ENCODE assay signal across 1 cellular context in the genomic region with DNA sequence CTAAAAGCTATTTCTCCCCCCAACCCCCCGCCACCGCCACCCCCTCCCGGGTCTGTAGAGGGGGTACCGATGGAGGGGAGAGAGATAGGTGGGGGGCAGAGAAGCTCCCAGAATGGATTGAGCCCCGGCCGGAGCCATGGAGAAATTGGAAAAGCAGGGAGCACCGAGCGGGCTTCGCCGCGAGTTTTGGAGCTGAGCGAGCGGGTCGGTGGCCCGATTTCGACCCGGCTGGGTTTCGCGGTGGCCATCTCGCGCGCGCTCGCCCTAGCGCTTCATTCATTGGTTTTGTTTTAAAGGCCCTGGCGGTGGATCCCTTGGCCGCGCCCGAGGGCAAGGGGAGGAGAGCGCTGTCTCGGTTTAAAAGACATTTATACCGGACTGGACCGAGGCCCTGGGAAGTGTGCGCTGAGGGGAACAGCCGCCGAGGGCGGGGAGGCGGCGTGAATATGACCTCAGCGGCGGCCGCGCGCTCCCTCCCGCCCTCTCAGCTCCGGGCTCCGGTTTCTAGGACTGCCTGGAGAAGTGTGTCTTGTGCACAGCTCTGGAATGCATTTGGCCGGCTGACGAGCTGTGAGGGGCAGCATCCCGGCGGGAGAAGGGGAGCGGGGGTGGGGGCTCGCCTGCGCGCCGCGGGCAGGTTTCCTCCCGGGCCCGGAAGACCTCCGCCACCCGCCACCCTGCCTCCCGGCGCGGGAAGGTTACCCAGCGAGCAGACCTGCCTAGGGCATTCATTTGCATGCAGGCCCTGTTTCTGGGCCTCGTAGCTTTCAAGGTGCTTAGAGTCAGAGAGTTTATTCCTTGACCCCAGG.
TF ChIP-seq lines count a peak whose summit lies in the region.

No MANE protein-coding gene starts in this region.

TF ChIP-seq in HEK293, 187 proteins besides CTCF, POLR2A, EP300 and RAD21 (continued from another document and continues in another):
- TF ChIP-seq ZNF561 (tag by site-specific recombination; IDR thresholded peaks at IDR 0.05; ENCODE audit: borderline replicate concordance) (peak; percentile 71; the same call in 1 of the 2 replicates), ZNF37A (tag by site-specific recombination; IDR thresholded peaks at IDR 0.05) (no peak), KLF8 (tag by site-specific recombination; IDR thresholded peaks at IDR 0.05) (peak; percentile 77), ZNF2 (tag by site-specific recombination; IDR thresholded peaks at IDR 0.05) (no peak; the same call in 1 of the 2 replicates), REPIN1 (tag by site-specific recombination; IDR thresholded peaks at IDR 0.05; ENCODE audit: low read depth) (no peak), ZNF354C (tag by site-specific recombination; IDR thresholded peaks at IDR 0.05; ENCODE audit: borderline replicate concordance, low read depth) (no peak), OSR2 (tag by site-specific recombination; IDR thresholded peaks at IDR 0.05) (peak; percentile 10; the same call in 1 of the 2 replicates), ZNF549 (tag by site-specific recombination; IDR thresholded peaks at IDR 0.05) (no peak), ZNF48 (tag by site-specific recombination; IDR thresholded peaks at IDR 0.05) (no peak), YY2 (tag by site-specific recombination; IDR thresholded peaks at IDR 0.05) (no peak), ZNF19 (tag by site-specific recombination; IDR thresholded peaks at IDR 0.05; ENCODE audit: low read depth) (no peak), BCL11A (tag by site-specific recombination; IDR thresholded peaks at IDR 0.05; ENCODE audit: low read depth) (peak; percentile 74; the same call in 1 of the 2 replicates), ZNF701 (tag by site-specific recombination; IDR thresholded peaks at IDR 0.05) (no peak), PRDM1 (tag by site-specific recombination; IDR thresholded peaks at IDR 0.05) (no peak), ZNF792 (tag by site-specific recombination; IDR thresholded peaks at IDR 0.05) (no peak), ZBTB1 (tag by site-specific recombination; IDR thresholded peaks at IDR 0.05) (no peak), ZNF473 (tag by site-specific recombination; IDR thresholded peaks at IDR 0.05) (no peak), SALL2 (tag by site-specific recombination; IDR thresholded peaks at IDR 0.05; ENCODE audit: borderline replicate concordance) (no peak), ZNF404 (tag by site-specific recombination; IDR thresholded peaks at IDR 0.05) (no peak), ZNF629 (tag by site-specific recombination; IDR thresholded peaks at IDR 0.05) (peak; percentile 81), ZNF791 (tag by site-specific recombination; IDR thresholded peaks at IDR 0.05) (no peak), ZNF596 (tag by site-specific recombination; IDR thresholded peaks at IDR 0.05) (no peak), ZEB2 (tag by site-specific recombination; IDR thresholded peaks at IDR 0.05) (peak; percentile 95), ZNF530 (tag by site-specific recombination; IDR thresholded peaks at IDR 0.05; ENCODE audit: low read depth) (no peak), ZSCAN30 (tag by site-specific recombination; IDR thresholded peaks at IDR 0.05) (peak; percentile 95), ZNF221 (tag by site-specific recombination; IDR thresholded peaks at IDR 0.05; ENCODE audit: borderline replicate concordance) (no peak), GLI2 (tag by site-specific recombination; IDR thresholded peaks at IDR 0.05; ENCODE audit: borderline replicate concordance, low read depth) (no peak), ZNF10 (tag by site-specific recombination; IDR thresholded peaks at IDR 0.05) (no peak), ZBTB20 (tag by site-specific recombination; IDR thresholded peaks at IDR 0.05) (peak; percentile 88), SP3 (tag by site-specific recombination; IDR thresholded peaks at IDR 0.05) (peak; percentile 63), ZNF311 (tag by site-specific recombination; IDR thresholded peaks at IDR 0.05; ENCODE audit: borderline replicate concordance) (no peak)
- TF ChIP-seq, protein P1, sequence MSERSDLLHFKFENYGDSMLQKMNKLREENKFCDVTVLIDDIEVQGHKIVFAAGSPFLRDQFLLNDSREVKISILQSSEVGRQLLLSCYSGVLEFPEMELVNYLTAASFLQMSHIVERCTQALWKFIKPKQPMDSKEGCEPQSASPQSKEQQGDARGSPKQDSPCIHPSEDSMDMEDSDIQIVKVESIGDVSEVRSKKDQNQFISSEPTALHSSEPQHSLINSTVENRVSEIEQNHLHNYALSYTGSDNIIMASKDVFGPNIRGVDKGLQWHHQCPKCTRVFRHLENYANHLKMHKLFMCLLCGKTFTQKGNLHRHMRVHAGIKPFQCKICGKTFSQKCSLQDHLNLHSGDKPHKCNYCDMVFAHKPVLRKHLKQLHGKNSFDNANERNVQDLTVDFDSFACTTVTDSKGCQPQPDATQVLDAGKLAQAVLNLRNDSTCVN (tag by site-specific recombination; optimal IDR thresholded peaks at IDR 0.05), result peak; percentile 92
- TF ChIP-seq, protein P2, sequence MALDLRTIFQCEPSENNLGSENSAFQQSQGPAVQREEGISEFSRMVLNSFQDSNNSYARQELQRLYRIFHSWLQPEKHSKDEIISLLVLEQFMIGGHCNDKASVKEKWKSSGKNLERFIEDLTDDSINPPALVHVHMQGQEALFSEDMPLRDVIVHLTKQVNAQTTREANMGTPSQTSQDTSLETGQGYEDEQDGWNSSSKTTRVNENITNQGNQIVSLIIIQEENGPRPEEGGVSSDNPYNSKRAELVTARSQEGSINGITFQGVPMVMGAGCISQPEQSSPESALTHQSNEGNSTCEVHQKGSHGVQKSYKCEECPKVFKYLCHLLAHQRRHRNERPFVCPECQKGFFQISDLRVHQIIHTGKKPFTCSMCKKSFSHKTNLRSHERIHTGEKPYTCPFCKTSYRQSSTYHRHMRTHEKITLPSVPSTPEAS (tag by site-specific recombination; IDR thresholded peaks at IDR 0.05), result no peak
- TF ChIP-seq, protein P3, sequence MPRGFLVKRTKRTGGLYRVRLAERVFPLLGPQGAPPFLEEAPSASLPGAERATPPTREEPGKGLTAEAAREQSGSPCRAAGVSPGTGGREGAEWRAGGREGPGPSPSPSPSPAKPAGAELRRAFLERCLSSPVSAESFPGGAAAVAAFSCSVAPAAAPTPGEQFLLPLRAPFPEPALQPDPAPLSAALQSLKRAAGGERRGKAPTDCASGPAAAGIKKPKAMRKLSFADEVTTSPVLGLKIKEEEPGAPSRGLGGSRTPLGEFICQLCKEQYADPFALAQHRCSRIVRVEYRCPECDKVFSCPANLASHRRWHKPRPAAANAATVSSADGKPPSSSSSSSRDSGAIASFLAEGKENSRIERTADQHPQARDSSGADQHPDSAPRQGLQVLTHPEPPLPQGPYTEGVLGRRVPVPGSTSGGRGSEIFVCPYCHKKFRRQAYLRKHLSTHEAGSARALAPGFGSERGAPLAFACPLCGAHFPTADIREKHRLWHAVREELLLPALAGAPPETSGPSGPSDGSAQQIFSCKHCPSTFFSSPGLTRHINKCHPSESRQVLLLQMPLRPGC (tag by site-specific recombination; IDR thresholded peaks at IDR 0.05), result peak; percentile 47
- TF ChIP-seq, protein P4, sequence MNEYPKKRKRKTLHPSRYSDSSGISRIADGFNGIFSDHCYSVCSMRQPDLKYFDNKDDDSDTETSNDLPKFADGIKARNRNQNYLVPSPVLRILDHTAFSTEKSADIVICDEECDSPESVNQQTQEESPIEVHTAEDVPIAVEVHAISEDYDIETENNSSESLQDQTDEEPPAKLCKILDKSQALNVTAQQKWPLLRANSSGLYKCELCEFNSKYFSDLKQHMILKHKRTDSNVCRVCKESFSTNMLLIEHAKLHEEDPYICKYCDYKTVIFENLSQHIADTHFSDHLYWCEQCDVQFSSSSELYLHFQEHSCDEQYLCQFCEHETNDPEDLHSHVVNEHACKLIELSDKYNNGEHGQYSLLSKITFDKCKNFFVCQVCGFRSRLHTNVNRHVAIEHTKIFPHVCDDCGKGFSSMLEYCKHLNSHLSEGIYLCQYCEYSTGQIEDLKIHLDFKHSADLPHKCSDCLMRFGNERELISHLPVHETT (tag by site-specific recombination; IDR thresholded peaks at IDR 0.05), result no peak
- TF ChIP-seq, protein P5, sequence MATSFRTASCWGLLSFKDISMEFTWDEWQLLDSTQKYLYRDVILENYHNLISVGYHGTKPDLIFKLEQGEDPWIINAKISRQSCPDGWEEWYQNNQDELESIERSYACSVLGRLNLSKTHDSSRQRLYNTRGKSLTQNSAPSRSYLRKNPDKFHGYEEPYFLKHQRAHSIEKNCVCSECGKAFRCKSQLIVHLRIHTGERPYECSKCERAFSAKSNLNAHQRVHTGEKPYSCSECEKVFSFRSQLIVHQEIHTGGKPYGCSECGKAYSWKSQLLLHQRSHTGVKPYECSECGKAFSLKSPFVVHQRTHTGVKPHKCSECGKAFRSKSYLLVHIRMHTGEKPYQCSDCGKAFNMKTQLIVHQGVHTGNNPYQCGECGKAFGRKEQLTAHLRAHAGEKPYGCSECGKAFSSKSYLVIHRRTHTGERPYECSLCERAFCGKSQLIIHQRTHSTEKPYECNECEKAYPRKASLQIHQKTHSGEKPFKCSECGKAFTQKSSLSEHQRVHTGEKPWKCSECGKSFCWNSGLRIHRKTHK (tag by site-specific recombination; IDR thresholded peaks at IDR 0.05), result no peak
- TF ChIP-seq, protein P6, sequence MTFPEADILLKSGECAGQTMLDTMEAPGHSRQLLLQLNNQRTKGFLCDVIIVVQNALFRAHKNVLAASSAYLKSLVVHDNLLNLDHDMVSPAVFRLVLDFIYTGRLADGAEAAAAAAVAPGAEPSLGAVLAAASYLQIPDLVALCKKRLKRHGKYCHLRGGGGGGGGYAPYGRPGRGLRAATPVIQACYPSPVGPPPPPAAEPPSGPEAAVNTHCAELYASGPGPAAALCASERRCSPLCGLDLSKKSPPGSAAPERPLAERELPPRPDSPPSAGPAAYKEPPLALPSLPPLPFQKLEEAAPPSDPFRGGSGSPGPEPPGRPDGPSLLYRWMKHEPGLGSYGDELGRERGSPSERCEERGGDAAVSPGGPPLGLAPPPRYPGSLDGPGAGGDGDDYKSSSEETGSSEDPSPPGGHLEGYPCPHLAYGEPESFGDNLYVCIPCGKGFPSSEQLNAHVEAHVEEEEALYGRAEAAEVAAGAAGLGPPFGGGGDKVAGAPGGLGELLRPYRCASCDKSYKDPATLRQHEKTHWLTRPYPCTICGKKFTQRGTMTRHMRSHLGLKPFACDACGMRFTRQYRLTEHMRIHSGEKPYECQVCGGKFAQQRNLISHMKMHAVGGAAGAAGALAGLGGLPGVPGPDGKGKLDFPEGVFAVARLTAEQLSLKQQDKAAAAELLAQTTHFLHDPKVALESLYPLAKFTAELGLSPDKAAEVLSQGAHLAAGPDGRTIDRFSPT (tag by site-specific recombination; IDR thresholded peaks at IDR 0.05), result peak; percentile 78; the same call in 1 of the 2 replicates
- TF ChIP-seq, protein P7, sequence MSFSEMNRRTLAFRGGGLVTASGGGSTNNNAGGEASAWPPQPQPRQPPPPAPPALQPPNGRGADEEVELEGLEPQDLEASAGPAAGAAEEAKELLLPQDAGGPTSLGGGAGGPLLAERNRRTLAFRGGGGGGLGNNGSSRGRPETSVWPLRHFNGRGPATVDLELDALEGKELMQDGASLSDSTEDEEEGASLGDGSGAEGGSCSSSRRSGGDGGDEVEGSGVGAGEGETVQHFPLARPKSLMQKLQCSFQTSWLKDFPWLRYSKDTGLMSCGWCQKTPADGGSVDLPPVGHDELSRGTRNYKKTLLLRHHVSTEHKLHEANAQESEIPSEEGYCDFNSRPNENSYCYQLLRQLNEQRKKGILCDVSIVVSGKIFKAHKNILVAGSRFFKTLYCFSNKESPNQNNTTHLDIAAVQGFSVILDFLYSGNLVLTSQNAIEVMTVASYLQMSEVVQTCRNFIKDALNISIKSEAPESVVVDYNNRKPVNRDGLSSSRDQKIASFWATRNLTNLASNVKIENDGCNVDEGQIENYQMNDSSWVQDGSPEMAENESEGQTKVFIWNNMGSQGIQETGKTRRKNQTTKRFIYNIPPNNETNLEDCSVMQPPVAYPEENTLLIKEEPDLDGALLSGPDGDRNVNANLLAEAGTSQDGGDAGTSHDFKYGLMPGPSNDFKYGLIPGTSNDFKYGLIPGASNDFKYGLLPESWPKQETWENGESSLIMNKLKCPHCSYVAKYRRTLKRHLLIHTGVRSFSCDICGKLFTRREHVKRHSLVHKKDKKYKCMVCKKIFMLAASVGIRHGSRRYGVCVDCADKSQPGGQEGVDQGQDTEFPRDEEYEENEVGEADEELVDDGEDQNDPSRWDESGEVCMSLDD (tag by site-specific recombination; IDR thresholded peaks at IDR 0.05), result peak; percentile 69
- TF ChIP-seq, protein P8, sequence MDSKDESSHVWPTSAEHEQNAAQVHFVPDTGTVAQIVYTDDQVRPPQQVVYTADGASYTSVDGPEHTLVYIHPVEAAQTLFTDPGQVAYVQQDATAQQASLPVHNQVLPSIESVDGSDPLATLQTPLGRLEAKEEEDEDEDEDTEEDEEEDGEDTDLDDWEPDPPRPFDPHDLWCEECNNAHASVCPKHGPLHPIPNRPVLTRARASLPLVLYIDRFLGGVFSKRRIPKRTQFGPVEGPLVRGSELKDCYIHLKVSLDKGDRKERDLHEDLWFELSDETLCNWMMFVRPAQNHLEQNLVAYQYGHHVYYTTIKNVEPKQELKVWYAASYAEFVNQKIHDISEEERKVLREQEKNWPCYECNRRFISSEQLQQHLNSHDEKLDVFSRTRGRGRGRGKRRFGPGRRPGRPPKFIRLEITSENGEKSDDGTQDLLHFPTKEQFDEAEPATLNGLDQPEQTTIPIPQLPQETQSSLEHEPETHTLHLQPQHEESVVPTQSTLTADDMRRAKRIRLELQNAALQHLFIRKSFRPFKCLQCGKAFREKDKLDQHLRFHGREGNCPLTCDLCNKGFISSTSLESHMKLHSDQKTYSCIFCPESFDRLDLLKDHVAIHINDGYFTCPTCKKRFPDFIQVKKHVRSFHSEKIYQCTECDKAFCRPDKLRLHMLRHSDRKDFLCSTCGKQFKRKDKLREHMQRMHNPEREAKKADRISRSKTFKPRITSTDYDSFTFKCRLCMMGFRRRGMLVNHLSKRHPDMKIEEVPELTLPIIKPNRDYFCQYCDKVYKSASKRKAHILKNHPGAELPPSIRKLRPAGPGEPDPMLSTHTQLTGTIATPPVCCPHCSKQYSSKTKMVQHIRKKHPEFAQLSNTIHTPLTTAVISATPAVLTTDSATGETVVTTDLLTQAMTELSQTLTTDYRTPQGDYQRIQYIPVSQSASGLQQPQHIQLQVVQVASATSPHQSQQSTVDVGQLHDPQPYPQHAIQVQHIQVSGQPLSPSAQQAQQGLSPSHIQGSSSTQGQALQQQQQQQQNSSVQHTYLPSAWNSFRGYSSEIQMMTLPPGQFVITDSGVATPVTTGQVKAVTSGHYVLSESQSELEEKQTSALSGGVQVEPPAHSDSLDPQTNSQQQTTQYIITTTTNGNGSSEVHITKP (tag by site-specific recombination; IDR thresholded peaks at IDR 0.05), result peak; percentile 74
- TF ChIP-seq, protein P9, sequence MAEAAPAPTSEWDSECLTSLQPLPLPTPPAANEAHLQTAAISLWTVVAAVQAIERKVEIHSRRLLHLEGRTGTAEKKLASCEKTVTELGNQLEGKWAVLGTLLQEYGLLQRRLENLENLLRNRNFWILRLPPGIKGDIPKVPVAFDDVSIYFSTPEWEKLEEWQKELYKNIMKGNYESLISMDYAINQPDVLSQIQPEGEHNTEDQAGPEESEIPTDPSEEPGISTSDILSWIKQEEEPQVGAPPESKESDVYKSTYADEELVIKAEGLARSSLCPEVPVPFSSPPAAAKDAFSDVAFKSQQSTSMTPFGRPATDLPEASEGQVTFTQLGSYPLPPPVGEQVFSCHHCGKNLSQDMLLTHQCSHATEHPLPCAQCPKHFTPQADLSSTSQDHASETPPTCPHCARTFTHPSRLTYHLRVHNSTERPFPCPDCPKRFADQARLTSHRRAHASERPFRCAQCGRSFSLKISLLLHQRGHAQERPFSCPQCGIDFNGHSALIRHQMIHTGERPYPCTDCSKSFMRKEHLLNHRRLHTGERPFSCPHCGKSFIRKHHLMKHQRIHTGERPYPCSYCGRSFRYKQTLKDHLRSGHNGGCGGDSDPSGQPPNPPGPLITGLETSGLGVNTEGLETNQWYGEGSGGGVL (tag by site-specific recombination; IDR thresholded peaks at IDR 0.05), result peak; percentile 94
